Comparison of ENCODE assay signal across 8 cellular contexts in genomic region chr12:98516184-98516873, GRCh38. TPM values are rescaled to one million over a fixed set of nuclear protein-coding genes. Genes with fewer than 3 reads are reported as not detected.
DNase-seq lines count a peak whose midpoint lies in the region; TF ChIP-seq lines count a peak whose summit lies in the region.

No MANE protein-coding gene starts in this region.

- 0% methylated on average over 21 to 49 of the region's 52 CpGs for WGBS in endodermal cell (ENCODE audit: insufficient coverage in 1 of 2, insufficient read length in 1 of 2), 2 experiments

- H3K36me3 ChIP-seq in endodermal cell (ENCODE audit: control insufficient read depth, insufficient read depth, low read length) = peaks cover 25% of the 10 kb centered on the region

- H3K27me3 ChIP-seq in endodermal cell (ENCODE audit: control insufficient read depth, insufficient read depth, low read length, poor library complexity, severe bottlenecking) = no peaks in the 10 kb centered on the region

- H3K4me3 ChIP-seq in endodermal cell (ENCODE audit: low read length) = peak overlapping the region; percentile 95

- peaks cover 9% of the 10 kb centered on the region for H3K4me1 Mint-ChIP-seq in endodermal cell

- H3K9ac ChIP-seq in endodermal cell (ENCODE audit: extremely low read depth, low read length, poor library complexity, severe bottlenecking) = peak overlapping the region; percentile 98

- peak; percentile 97 for DNase-seq in COR-L47 (lab: John Stamatoyannopoulos, UW)
- DNase-seq in GM20000 (ENCODE audit: low spot score) = peak; percentile 84
- peak; percentile 93 for DNase-seq in HT-29 (ENCODE audit: low spot score)
- DNase-seq in NK-92 treated with Interleukin-12 subunit alpha and Interleukin-12 subunit beta, amount 100 ng/mL, for 24 hours (lab: John Stamatoyannopoulos, UW) = peak; percentile 79
- DNase-seq in activated CD8-positive, alpha-beta memory T cell treated with anti-CD3 and anti-CD28 coated beads for 48 hours (ENCODE audit: low read depth in 2 of 3, low spot score in 2 of 3) = peak; percentile 66 to 73 (median 71)
- DNase-seq in endodermal cell = peak; percentile 91
- DNase-seq in midbrain (lab: John Stamatoyannopoulos, UW) = peak; percentile 82
- DNase-seq in stimulated activated CD8-positive, alpha-beta memory T cell treated with anti-CD3 and anti-CD28 coated beads, Interleukin-2, amount 100 ng/mL, for 1 hour (ENCODE audit: low read depth in 2 of 2) = peak; percentile 42 to 65

- no peaks in the 10 kb centered on the region for H3K9me3 ChIP-seq in endodermal cell (ENCODE audit: control insufficient read depth, low read length)

- peaks cover 11% of the 10 kb centered on the region for H3K36me3 Mint-ChIP-seq in endodermal cell (ENCODE audit: low read depth)

- peak overlapping the region; percentile 96 for H3K4me3 Mint-ChIP-seq in endodermal cell

- H3K4me1 ChIP-seq in endodermal cell (ENCODE audit: control insufficient read depth, insufficient read depth, low read length) = no peaks in the 10 kb centered on the region

- H3K27me3 Mint-ChIP-seq in endodermal cell (ENCODE audit: insufficient read depth) = no peaks in the 10 kb centered on the region

- peak overlapping the region; percentile 96 for H3K27ac ChIP-seq in endodermal cell (ENCODE audit: low read depth, low read length)

- peak overlapping the region; percentile 98 for H3K27ac Mint-ChIP-seq in endodermal cell

- H3K9me3 Mint-ChIP-seq in endodermal cell = no peaks in the 10 kb centered on the region

- TF ChIP-seq CTCF in GM20000 (IDR thresholded peaks at IDR 0.05; ENCODE audit: extremely low read depth, missing control alignments) (no peak), endodermal cell (conservative IDR thresholded peaks at IDR 0.05) (peak; percentile 74)

RNA-seq across cellular contexts. Expression of gene TMPO, which starts 0.9 kb away (rescaled TPM):
- total RNA-seq in HT-29 (2014; rRNA removed; shearing (Covaris generic)) = 158 and 176 TPM in 2 replicates
- total RNA-seq in endodermal cell = 100 to 1,000 TPM; 176 to 203 TPM
- polyA plus RNA-seq in endodermal cell (2013, experiment 1 of 2) = 186 TPM
- polyA plus RNA-seq in endodermal cell (2013, experiment 2 of 2) = 205 TPM

Comparison
In these comparisons a context has a peak if more than half of its experiments do, and no peak if none do; other contexts are left out.
1. Peak in every context shown above with its lines: DNase-seq, H3K4me3 ChIP-seq and H3K27ac ChIP-seq.